31 cellular contexts compared by ENCODE assay signal in the genomic region with DNA sequence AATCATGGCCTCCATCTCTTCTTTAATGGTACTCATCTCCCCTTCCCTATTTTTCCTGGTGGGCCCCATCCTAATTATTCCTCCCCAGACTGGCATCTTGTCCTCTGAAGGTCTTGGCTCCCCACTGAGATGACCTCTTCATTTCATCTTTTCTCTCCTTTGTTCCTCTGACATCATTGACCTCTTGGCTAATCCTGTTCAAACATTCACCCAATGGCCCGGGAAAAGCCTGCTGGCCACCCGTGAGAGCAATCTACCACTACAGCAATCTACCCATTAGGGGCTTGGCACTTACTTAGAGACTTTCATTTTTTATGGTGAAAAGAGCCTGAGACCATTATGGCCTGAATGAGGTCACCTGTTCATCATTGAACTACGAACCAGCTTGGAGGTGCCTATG.
"Had no signal": no experiment of that assay in that cellular context is flagged by ENCODE, and none has a peak within 500 bp of the region (broad histone marks: within the 10 kb centered on the region; RNA-seq: fewer than 3 reads in every experiment).

No MANE protein-coding gene starts in this region.

- H3K4me2 ChIP-seq: smooth muscle cell had no signal

- DNase-seq: naive thymus-derived CD4-positive, alpha-beta T cell; natural killer cell; occipital lobe; ovary; posterior cingulate gyrus; psoas muscle; right cardiac atrium; spleen; stimulated activated CD4-positive, alpha-beta T cell treated with anti-CD3 and anti-CD28 coated beads, Interleukin-12 subunit alpha, Interleukin-12 subunit beta, amount 100 ng/mL, for 4 hours; stimulated activated CD4-positive, alpha-beta T cell treated with anti-CD3 and anti-CD28 coated beads, Interleukin-1b, Interleukin-23, amount 100 ng/mL, for 48 hours; stimulated activated CD4-positive, alpha-beta T cell treated with anti-CD3 and anti-CD28 coated beads, Interleukin-4, amount 100 ng/mL, for 1 hour; stimulated activated CD4-positive, alpha-beta T cell treated with anti-CD3 and anti-CD28 coated beads, Interleukin-4, amount 100 ng/mL, for 4 hours; stimulated activated CD8-positive, alpha-beta memory T cell treated with anti-CD3 and anti-CD28 coated beads, Interleukin-4, amount 100 ng/mL, for 48 hours; stimulated activated naive CD4-positive, alpha-beta T cell; stimulated activated naive CD8-positive, alpha-beta T cell treated with anti-CD3 and anti-CD28 coated beads, Interleukin-15, amount 100 ng/mL, for 72 hours; stimulated activated naive CD8-positive, alpha-beta T cell treated with anti-CD3 and anti-CD28 coated beads, Interleukin-15, Interleukin-2, amounts not matched to agents 100 U/mL and 50 U/mL, for 24 hours; substantia nigra; testis; tibial artery; transverse colon; upper lobe of right lung; uterus had no signal

- H2AFZ ChIP-seq: parathyroid adenoma had no signal

- H3K9me3 Mint-ChIP-seq: naive thymus-derived CD4-positive, alpha-beta T cell; natural killer cell; nephron; stimulated activated memory B cell treated with anti-CD40 and anti-IgM and Interleukin-4, amounts not matched to agents 10 μg/mL and 1 μg/mL and 100 μg/mL, for 72 hours; stimulated activated naive CD8-positive, alpha-beta T cell treated with anti-CD3 and anti-CD28 coated beads, Interleukin-15, amount 100 ng/mL, for 72 hours; type B pancreatic cell had no signal

- H3K9me3 ChIP-seq: ovary, psoas muscle, spleen, suprapubic skin, testis, tibial artery, transverse colon, upper lobe of right lung, uterus had no signal

- H3K4me3 Mint-ChIP-seq: naive thymus-derived CD4-positive, alpha-beta T cell; natural killer cell; nephron; stimulated activated memory B cell treated with anti-CD40 and anti-IgM and Interleukin-4, amounts not matched to agents 10 μg/mL and 1 μg/mL and 100 μg/mL, for 72 hours; stimulated activated naive CD8-positive, alpha-beta T cell treated with anti-CD3 and anti-CD28 coated beads, Interleukin-15, amount 100 ng/mL, for 72 hours; type B pancreatic cell had no signal

- H3K4me1 ChIP-seq: parathyroid adenoma, psoas muscle, spleen, suprapubic skin, testis, tibial artery, transverse colon, upper lobe of right lung, uterus had no signal

- ATAC-seq: naive thymus-derived CD4-positive, alpha-beta T cell; natural killer cell; psoas muscle; right cardiac atrium; sciatic nerve; stimulated activated memory B cell treated with anti-CD40 and anti-IgM and Interleukin-4, amounts not matched to agents 10 μg/mL and 1 μg/mL and 100 μg/mL, for 72 hours; stimulated activated naive CD8-positive, alpha-beta T cell treated with anti-CD3 and anti-CD28 coated beads, Interleukin-15, amount 100 ng/mL, for 72 hours; stimulated activated naive CD8-positive, alpha-beta T cell treated with anti-CD3 and anti-CD28 coated beads, Interleukin-15, Interleukin-2, amounts not matched to agents 100 U/mL and 50 U/mL, for 24 hours; upper lobe of right lung had no signal

- H3K27ac ChIP-seq: ovary, parathyroid adenoma, psoas muscle, skin epidermis, spleen, suprapubic skin, testis, tibial artery, transverse colon, upper lobe of right lung, uterus had no signal

- H3K4me3 ChIP-seq: ovary, psoas muscle, skin epidermis, smooth muscle cell, spleen, suprapubic skin, testis, tibial artery, transverse colon, upper lobe of right lung, uterus had no signal

- H3K36me3 Mint-ChIP-seq: naive thymus-derived CD4-positive, alpha-beta T cell; natural killer cell; stimulated activated memory B cell treated with anti-CD40 and anti-IgM and Interleukin-4, amounts not matched to agents 10 μg/mL and 1 μg/mL and 100 μg/mL, for 72 hours; type B pancreatic cell had no signal

- H3K79me2 ChIP-seq: parathyroid adenoma had no signal

- H3K27me3 Mint-ChIP-seq: progenitor cell of endocrine pancreas; stimulated activated memory B cell treated with anti-CD40 and anti-IgM and Interleukin-4, amounts not matched to agents 10 μg/mL and 1 μg/mL and 100 μg/mL, for 72 hours; stimulated activated naive CD8-positive, alpha-beta T cell treated with anti-CD3 and anti-CD28 coated beads, Interleukin-15, amount 100 ng/mL, for 72 hours; type B pancreatic cell had no signal

- H3K36me3 ChIP-seq: ovary, spleen, suprapubic skin, tibial artery, transverse colon, upper lobe of right lung, uterus had no signal

- H3K27ac Mint-ChIP-seq: naive thymus-derived CD4-positive, alpha-beta T cell; natural killer cell; nephron; progenitor cell of endocrine pancreas; stimulated activated memory B cell treated with anti-CD40 and anti-IgM and Interleukin-4, amounts not matched to agents 10 μg/mL and 1 μg/mL and 100 μg/mL, for 72 hours; stimulated activated naive CD8-positive, alpha-beta T cell treated with anti-CD3 and anti-CD28 coated beads, Interleukin-15, amount 100 ng/mL, for 72 hours; type B pancreatic cell had no signal

- H3K27me3 ChIP-seq: ovary, spleen, testis, tibial artery, upper lobe of right lung, uterus had no signal

- H3K9ac ChIP-seq: parathyroid adenoma had no signal

- H3K4me1 Mint-ChIP-seq: naive thymus-derived CD4-positive, alpha-beta T cell; natural killer cell; nephron; stimulated activated memory B cell treated with anti-CD40 and anti-IgM and Interleukin-4, amounts not matched to agents 10 μg/mL and 1 μg/mL and 100 μg/mL, for 72 hours; stimulated activated naive CD8-positive, alpha-beta T cell treated with anti-CD3 and anti-CD28 coated beads, Interleukin-15, amount 100 ng/mL, for 72 hours had no signal
